9 cellular contexts compared by ENCODE assay signal in genomic region chr2:68908392-68908970, GRCh38. TPM values are rescaled to one million over a fixed set of nuclear protein-coding genes. Genes with fewer than 3 reads are reported as not detected.
A peak's percentile ranks its signal among the peaks of the same experiment; 100 is the strongest.
DNase-seq lines count a peak whose midpoint lies in the region; ATAC-seq and TF ChIP-seq lines count a peak whose summit lies in the region.
"Had no signal": no experiment of that assay in that cellular context is flagged by ENCODE, and none has a peak within 500 bp of the region (broad histone marks: within the 10 kb centered on the region; RNA-seq: fewer than 3 reads in every experiment).

No MANE protein-coding gene starts in this region.

- peaks cover 0 to 4% (median 0%) of the 10 kb centered on the region in 8 donors for H3K9me3 Mint-ChIP-seq in CD4-positive, alpha-beta memory T cell

- no peaks in the 10 kb centered on the region for H3K27me3 Mint-ChIP-seq in CD4-positive, alpha-beta memory T cell

- ATAC-seq in GM19463 (IDR thresholded peaks at IDR 0.05; ENCODE audit: unreplicated experiment): peak; percentile 94
- peak; percentile 90 for ATAC-seq in HG03558 (IDR thresholded peaks at IDR 0.05; ENCODE audit: extremely low read depth, unreplicated experiment)

- H3K4me3 ChIP-seq in CD4-positive, alpha-beta memory T cell (ENCODE audit: low read length in 2 of 2): peak overlapping the region in 1 of 2 donors; percentile 41
- H3K4me3 ChIP-seq in fibroblast of the aortic adventitia (ENCODE audit: low read depth, low read length): no peak overlapping the region

- H3K27ac ChIP-seq in CD4-positive, alpha-beta memory T cell (ENCODE audit: low read depth, low read length): peak overlapping the region; percentile 51

- H3K36me3 ChIP-seq in CD4-positive, alpha-beta memory T cell (ENCODE audit: insufficient read depth, low read length): no peaks in the 10 kb centered on the region

- no peaks in the 10 kb centered on the region for H3K36me3 Mint-ChIP-seq in CD4-positive, alpha-beta memory T cell

- no peaks in the 10 kb centered on the region for H3K27me3 ChIP-seq in CD4-positive, alpha-beta memory T cell (ENCODE audit: insufficient read depth, low read length)

- POLR2A ChIA-PET in CD4-positive, alpha-beta memory T cell (lab: Charles Lee; ENCODE audit: partially characterized antibody): interaction anchor here (0.7 to 4.2 kb wide), 42 partner anchors 12 to 445 kb away, joined by 3 to 25 read pairs (median 6); partner anchors contain the start of genes APLF, ARHGAP25 and FBXO48

- H3K27ac Mint-ChIP-seq in CD4-positive, alpha-beta memory T cell: peak overlapping the region; percentile 82 to 94 (median 91)

- peak overlapping the region in 7 of 8 donors; percentile 11 to 74 (median 56) for H3K4me3 Mint-ChIP-seq in CD4-positive, alpha-beta memory T cell

- peaks cover 69% of the 10 kb centered on the region for H3K4me1 ChIP-seq in CD4-positive, alpha-beta memory T cell (ENCODE audit: insufficient read depth, low read length)

- TF ChIP-seq CTCF in fibroblast of the aortic adventitia (IDR thresholded peaks at IDR 0.05; ENCODE audit: insufficient read depth, low read length): no peak

- CTCF ChIA-PET in CD4-positive, alpha-beta memory T cell (lab: Charles Lee; ENCODE audit: partially characterized antibody): interaction anchor here (0.6 to 4.9 kb wide), 31 partner anchors 9 to 443 kb away, joined by 3 to 81 read pairs (median 6); partner anchors contain the start of genes APLF, ARHGAP25 and FBXO48

- peaks cover 32 to 38% (median 34%) of the 10 kb centered on the region in 4 donors for H3K4me1 Mint-ChIP-seq in CD4-positive, alpha-beta memory T cell

- intact Hi-C loops in CD4-positive, alpha-beta memory T cell (cut with micrococcal nuclease): loop anchor here (1.0 to 5.0 kb wide), 9 partner anchors 17 to 751 kb away; partner anchors contain the start of genes APLF, FBXO48 and PNO1

- peak; percentile 86 to 95 (median 89) for DNase-seq in CD4-positive, alpha-beta memory T cell
- DNase-seq in NOMO-1 treated with dmso at 0.1 percent for 144 hours (lab: John Stamatoyannopoulos, UW; ENCODE audit: unreplicated experiment): peak; percentile 92
- DNase-seq in activated CD8-positive, alpha-beta memory T cell treated with anti-CD3 and anti-CD28 coated beads, Interleukin-2, amount 50 U/mL, for 4 hours: peak; percentile 81
- peak; percentile 82 for DNase-seq in fibroblast of the aortic adventitia (ENCODE audit: low read depth)
- peak; percentile 94 for DNase-seq in renal cortical epithelial cell (ENCODE audit: low read depth)
- DNase-seq in NCI-H1092 treated with DMSO at 0.1 percent for 48 hours (lab: John Stamatoyannopoulos, UW): no peak

- no peaks in the 10 kb centered on the region for H3K9me3 ChIP-seq in CD4-positive, alpha-beta memory T cell (ENCODE audit: control insufficient read depth in 1 of 2, low read length in 2 of 2)

RNA-seq across cellular contexts. Expression of gene BMP10, which starts 37.3 kb away (rescaled TPM):
- not detected for total RNA-seq in CD4-positive, alpha-beta memory T cell
- not detected for polyA plus RNA-seq in CD4-positive, alpha-beta memory T cell
- total RNA-seq in fibroblast of the aortic adventitia (ENCODE audit: low replicate concordance): not detected in 2 replicates
- total RNA-seq in renal cortical epithelial cell: not detected in 2 replicates

RNA-seq across cellular contexts. Expression of gene GKN2, which starts 44.2 kb away (rescaled TPM):
- total RNA-seq in CD4-positive, alpha-beta memory T cell: not detected
- polyA plus RNA-seq in CD4-positive, alpha-beta memory T cell: not detected
- total RNA-seq in fibroblast of the aortic adventitia (ENCODE audit: low replicate concordance) (not detected in 2 replicates), renal cortical epithelial cell (not detected in 2 replicates)
- total RNA-seq: T-helper 1 cell treated with Interleukin-12 subunit alpha and Interleukin-12 subunit beta and Interleukin-4 antibody, amounts not matched to agents 30 ng/mL and 1 ng/mL, for 36 hours had no signal
